ENCODE assay signal across 36 cellular contexts in the genomic region with DNA sequence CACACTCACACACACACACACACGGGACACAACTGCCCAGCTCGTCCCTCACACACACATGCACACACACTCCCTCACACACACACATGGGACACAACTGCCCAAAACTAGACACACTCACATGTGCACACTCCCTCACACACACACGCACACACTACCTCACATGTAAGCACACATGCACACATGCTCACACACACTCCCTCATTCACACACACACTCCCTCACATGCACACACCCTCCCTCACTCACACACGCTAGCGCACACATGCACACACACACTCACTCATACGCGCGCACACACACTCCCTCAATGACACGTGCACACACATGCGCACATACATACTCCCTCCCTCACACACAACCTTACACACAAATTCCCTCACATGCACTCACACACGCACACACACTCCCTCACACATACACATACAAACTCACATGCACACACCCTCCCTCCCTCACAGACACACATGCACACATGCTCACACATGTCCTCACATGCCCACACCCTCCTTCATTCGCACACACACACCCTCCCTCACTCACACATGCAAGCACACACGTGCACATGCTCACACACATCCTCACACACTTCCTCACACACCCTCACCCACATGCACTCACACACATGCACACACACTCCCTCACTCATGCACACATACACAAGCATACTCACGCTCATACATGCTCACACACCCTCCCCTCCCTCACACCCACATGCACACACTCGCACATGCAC. TPM values are rescaled to one million over a fixed set of nuclear protein-coding genes. Genes with fewer than 3 reads are reported as not detected.
DNase-seq lines count a peak whose midpoint lies in the region; ATAC-seq, FAIRE-seq and TF ChIP-seq lines count a peak whose summit lies in the region.
"Had no signal": no experiment of that assay in that cellular context is flagged by ENCODE, and none has a peak within 500 bp of the region (broad histone marks: within the 10 kb centered on the region; RNA-seq: fewer than 3 reads in every experiment).

No MANE protein-coding gene starts in this region.

- peaks cover 67% of the 10 kb centered on the region for H3K4me1 ChIP-seq in BLaER1
- peaks cover 68% of the 10 kb centered on the region for H3K4me1 ChIP-seq in CD8-positive, alpha-beta memory T cell (ENCODE audit: insufficient read depth, low read length)
- peaks cover 15 to 42% of the 10 kb centered on the region in 2 experiments; a peak in 3 of 5 replicates for H3K4me1 ChIP-seq in K562 (replicated peaks in 1 of 2; ENCODE audit: control insufficient read depth in 2 of 2, insufficient read depth in 2 of 2, low read length in 2 of 2)
- H3K4me1 ChIP-seq in naive thymus-derived CD4-positive, alpha-beta T cell (ENCODE audit: control insufficient read depth in 2 of 2, insufficient read depth in 2 of 2, low read length in 2 of 2): peaks cover 60 to 62% of the 10 kb centered on the region in 2 donors
- peaks cover 28% of the 10 kb centered on the region for H3K4me1 ChIP-seq in vagina
- H3K4me1 ChIP-seq: Caco-2, HAP-1, neural progenitor cell, parathyroid adenoma had no signal

- H3K4me3 Mint-ChIP-seq in CD8-positive, alpha-beta memory T cell: no peak overlapping the region
- no peak overlapping the region for H3K4me3 Mint-ChIP-seq in naive thymus-derived CD4-positive, alpha-beta T cell
- H3K4me3 Mint-ChIP-seq: activated CD4-positive, alpha-beta T cell treated with anti-CD3 and anti-CD28 coated beads, Interleukin-2, amount 10 ng/mL, durations not matched to agents 24 days and 14 days; effector memory CD8-positive, alpha-beta T cell; immature natural killer cell; memory B cell; neural progenitor cell; stimulated activated naive CD8-positive, alpha-beta T cell treated with anti-CD3 and anti-CD28 coated beads, Interleukin-15, Interleukin-2, amounts not matched to agents 100 ng/mL and 50 ng/mL, for 24 hours had no signal

- no peaks in the 10 kb centered on the region for H3K9me1 ChIP-seq in K562 (ENCODE audit: control insufficient read depth, insufficient read depth, low read length)

- TF ChIP-seq POLR2A in K562 (conservative IDR thresholded peaks at IDR 0.05) (no peak), vagina (IDR thresholded peaks at IDR 0.05) (no peak)

- TF ChIP-seq RAD21 in K562 (CRISPR knock-in tag; conservative IDR thresholded peaks at IDR 0.05 in 1 of 2, IDR thresholded peaks at IDR 0.05 in 1 of 2): no peak

- BruUV-seq in K562 (replicated peaks; lab: Mats Ljungman, UMichigan): no TSS peak

- H3K4me3 ChIP-seq in BLaER1: no peak overlapping the region
- peak overlapping the region; percentile 34 for H3K4me3 ChIP-seq in CD8-positive, alpha-beta memory T cell (ENCODE audit: low read length)
- H3K4me3 ChIP-seq in K562: no peak overlapping the region
- H3K4me3 ChIP-seq in naive thymus-derived CD4-positive, alpha-beta T cell (ENCODE audit: low read length): peak overlapping the region; percentile 50
- H3K4me3 ChIP-seq in vagina: no peak overlapping the region
- H3K4me3 ChIP-seq: cardiac muscle cell, coronary artery, HAP-1, neural progenitor cell, right atrium auricular region had no signal

- no peaks in the 10 kb centered on the region for H3K36me3 ChIP-seq in BLaER1
- H3K36me3 ChIP-seq in CD8-positive, alpha-beta memory T cell (ENCODE audit: insufficient read depth, low read length): no peaks in the 10 kb centered on the region
- H3K36me3 ChIP-seq in K562 (ENCODE audit: control insufficient read depth, insufficient read depth, low read length): no peaks in the 10 kb centered on the region
- H3K36me3 ChIP-seq in naive thymus-derived CD4-positive, alpha-beta T cell (ENCODE audit: control insufficient read depth in 2 of 3, insufficient read depth in 3 of 3, low read length in 3 of 3): no peaks in the 10 kb centered on the region
- H3K36me3 ChIP-seq in vagina: no peaks in the 10 kb centered on the region
- H3K36me3 ChIP-seq: cardiac muscle cell, HAP-1, neural progenitor cell, Peyer's patch, right atrium auricular region, thoracic aorta had no signal

- no peak for TF ChIP-seq EP300 in K562 (IDR thresholded peaks at IDR 0.05; ENCODE audit: low read length)

- H3K9me3 Mint-ChIP-seq in CD8-positive, alpha-beta memory T cell: no peaks in the 10 kb centered on the region
- H3K9me3 Mint-ChIP-seq in naive thymus-derived CD4-positive, alpha-beta T cell: peaks cover 0 to 3% (median 0%) of the 10 kb centered on the region in 11 donors
- H3K9me3 Mint-ChIP-seq: activated CD4-positive, alpha-beta T cell treated with anti-CD3 and anti-CD28 coated beads, Interleukin-2, amount 10 ng/mL, durations not matched to agents 24 days and 14 days; effector memory CD8-positive, alpha-beta T cell; immature natural killer cell; memory B cell; neural progenitor cell had no signal

- H3K36me3 Mint-ChIP-seq in CD8-positive, alpha-beta memory T cell: no peaks in the 10 kb centered on the region
- peaks cover 0 to 7% (median 0%) of the 10 kb centered on the region in 5 donors for H3K36me3 Mint-ChIP-seq in naive thymus-derived CD4-positive, alpha-beta T cell
- H3K36me3 Mint-ChIP-seq: immature natural killer cell, memory B cell, neural progenitor cell had no signal

- intact Hi-C loops in K562 (cut with micrococcal nuclease): no loop called here
- intact Hi-C loops in naive thymus-derived CD4-positive, alpha-beta T cell (cut with micrococcal nuclease): loop anchor here in 1 of 2 donors (2.0 kb wide), 1 partner anchor 21 kb away; no protein-coding TSS in a partner anchor
- intact Hi-C loops in vagina (cut with DNase I): no loop called here

- peaks cover 2 to 28% (median 26%) of the 10 kb centered on the region in 3 donors for H3K4me1 Mint-ChIP-seq in CD8-positive, alpha-beta memory T cell
- H3K4me1 Mint-ChIP-seq in naive thymus-derived CD4-positive, alpha-beta T cell: peaks cover 22 to 39% (median 32%) of the 10 kb centered on the region in 7 donors

- H3K27ac ChIP-seq in BLaER1 (no peak overlapping the region), K562 (ENCODE audit: extremely low read depth, low read depth, low read length) (no peak overlapping the region), vagina (no peak overlapping the region)
- no peak overlapping the region for H3K27ac ChIP-seq in CD8-positive, alpha-beta memory T cell (ENCODE audit: low read depth, low read length)
- H3K27ac ChIP-seq in naive thymus-derived CD4-positive, alpha-beta T cell (ENCODE audit: low read depth, low read length): peak overlapping the region; percentile 74
- H3K27ac ChIP-seq: coronary artery, neural progenitor cell, parathyroid adenoma, right atrium auricular region, thoracic aorta, VCaP had no signal

- H2AFZ ChIP-seq in K562 (ENCODE audit: low read depth, low read length): no peak overlapping the region
- H2AFZ ChIP-seq: neural progenitor cell, parathyroid adenoma had no signal

- H3K27ac Mint-ChIP-seq in CD8-positive, alpha-beta memory T cell: no peak overlapping the region
- H3K27ac Mint-ChIP-seq in naive thymus-derived CD4-positive, alpha-beta T cell: no peak overlapping the region
- H3K27ac Mint-ChIP-seq: activated CD4-positive, alpha-beta T cell treated with anti-CD3 and anti-CD28 coated beads, Interleukin-2, amount 10 ng/mL, durations not matched to agents 24 days and 14 days; activated naive CD4-positive, alpha-beta T cell treated with anti-CD3 and anti-CD28 coated beads, Interleukin-2, amount 50 U/mL, for 72 hours; activated T-helper 2 cell treated with anti-CD3 and anti-CD28 coated beads, Interferon-gamma antibody, Interleukin-2, Interleukin-4, amounts not matched to agents 10 μg/mL and 5 μg/mL and 100 μg/mL, durations not matched to agents 14 hours and 24 hours and 36 hours; effector memory CD8-positive, alpha-beta T cell; immature natural killer cell; memory B cell; neural progenitor cell; stimulated activated naive CD8-positive, alpha-beta T cell treated with anti-CD3 and anti-CD28 coated beads, Interleukin-15, Interleukin-2, amounts not matched to agents 100 ng/mL and 50 ng/mL, for 24 hours had no signal

- no peak for FAIRE-seq in K562 (lab: Jason Lieb, UNC)

- CTCF ChIA-PET in CD8-positive, alpha-beta memory T cell (lab: Charles Lee): interaction anchor here (1.1 to 2.0 kb wide), 6 partner anchors 10 to 85 kb away, joined by 3 to 8 read pairs (median 6); no protein-coding TSS in a partner anchor
- CTCF ChIA-PET in K562 (lab: Yijun Ruan, JAX; ENCODE audit: low intra/inter-chr PET ratio): no interaction called here
- CTCF ChIA-PET in naive thymus-derived CD4-positive, alpha-beta T cell (lab: Charles Lee): interaction anchor here (2.1 kb wide), 1 partner anchor 11 kb away, joined by 13 read pairs; no protein-coding TSS in a partner anchor

- POLR2A ChIA-PET in CD8-positive, alpha-beta memory T cell (lab: Charles Lee): interaction anchor here (0.8 to 2.1 kb wide), 5 partner anchors 9 to 21 kb away, joined by 3 to 25 read pairs (median 9); a partner anchor contains a TSS
- POLR2A ChIA-PET in K562 (lab: Yijun Ruan, JAX): interaction anchor here (1.7 kb wide), 1 partner anchor 15 kb away, joined by 6 read pairs; no protein-coding TSS in a partner anchor
- POLR2A ChIA-PET in naive thymus-derived CD4-positive, alpha-beta T cell (lab: Charles Lee): interaction anchor here (0.6 to 5.2 kb wide), 21 partner anchors 9 to 85 kb away, joined by 3 to 128 read pairs (median 8); a partner anchor contains a TSS

- WGBS in K562 (ENCODE audit: insufficient coverage, low coverage, missing lambda C conversion rate): 81% methylated on average over 3 of the region's 15 CpGs

- TF ChIP-seq CTCF in K562 (IDR thresholded peaks at IDR 0.05 in 2 of 3, conservative IDR thresholded peaks at IDR 0.05 in 1 of 3; ENCODE audit: insufficient read depth in 2 of 3, low read depth in 1 of 3, low read length in 3 of 3) (no peak), vagina (IDR thresholded peaks at IDR 0.05) (no peak)

- H3K4me2 ChIP-seq in BLaER1 (peak overlapping the region; percentile 89), K562 (ENCODE audit: insufficient read depth, low read length) (0 out of 2 replicates have a peak overlapping the region, but pooled peaks have one; percentile 25)
- H3K4me2 ChIP-seq: neural progenitor cell had no signal

- in situ Hi-C loops in K562 (cut with MboI): no loop called here

- H3K9me3 ChIP-seq in BLaER1: no peaks in the 10 kb centered on the region
- H3K9me3 ChIP-seq in CD8-positive, alpha-beta memory T cell (ENCODE audit: low read length): no peaks in the 10 kb centered on the region
- no peaks in the 10 kb centered on the region for H3K9me3 ChIP-seq in K562 (replicated peaks; ENCODE audit: control insufficient read depth, insufficient read depth, low read depth, low read length)
- H3K9me3 ChIP-seq in naive thymus-derived CD4-positive, alpha-beta T cell (ENCODE audit: control insufficient read depth in 2 of 3, low read length in 3 of 3): no peaks in the 10 kb centered on the region
- H3K9me3 ChIP-seq in vagina: no peaks in the 10 kb centered on the region
- H3K9me3 ChIP-seq: Caco-2, HAP-1, Peyer's patch, right atrium auricular region, thoracic aorta had no signal

- H3K9ac ChIP-seq in BLaER1 (no peak overlapping the region), K562 (ENCODE audit: insufficient read depth in 1 of 2, low read depth in 2 of 2, low read length in 2 of 2) (no peak overlapping the region)
- H3K9ac ChIP-seq: neural progenitor cell, parathyroid adenoma had no signal

- no peaks in the 10 kb centered on the region for H3K27me3 ChIP-seq in BLaER1
- H3K27me3 ChIP-seq in CD8-positive, alpha-beta memory T cell (ENCODE audit: insufficient read depth, low read length, poor library complexity, severe bottlenecking): no peaks in the 10 kb centered on the region
- H3K27me3 ChIP-seq in K562 (ENCODE audit: control insufficient read depth in 2 of 2, insufficient read depth in 2 of 2, low read length in 2 of 2): no peaks in the 10 kb centered on the region
- no peaks in the 10 kb centered on the region for H3K27me3 ChIP-seq in naive thymus-derived CD4-positive, alpha-beta T cell (ENCODE audit: control insufficient read depth in 2 of 2, insufficient read depth in 2 of 2, low read length in 2 of 2)
- H3K27me3 ChIP-seq in vagina: no peaks in the 10 kb centered on the region
- H3K27me3 ChIP-seq: cardiac muscle cell, neural progenitor cell, Peyer's patch, right atrium auricular region had no signal

- H4K20me1 ChIP-seq in BLaER1 (0 out of 2 replicates have a peak, but pooled peaks cover 6% of the 10 kb centered on the region), K562 (replicated peaks; ENCODE audit: control insufficient read depth, insufficient read depth, low read length) (no peaks in the 10 kb centered on the region)

- no peak for DNase-seq in CD8-positive, alpha-beta memory T cell
- DNase-seq in K562 (ENCODE audit: extremely low read depth in 1 of 4, low spot score in 3 of 4) (no peak), vagina (ENCODE audit: extremely low spot score in 2 of 2) (no peak), cerebellar cortex (ENCODE audit: low spot score) (no peak), anterior cingulate cortex (lab: John Stamatoyannopoulos, UW) (no peak)
- no peak for DNase-seq in naive thymus-derived CD4-positive, alpha-beta T cell
- DNase-seq: activated CD8-positive, alpha-beta memory T cell treated with anti-CD3 and anti-CD28 coated beads for 24 hours; activated T-cell treated with anti-CD3 and anti-CD28 coated beads for 4 hours; Caco-2; GDM1; hypothalamus; Kasumi-1; NCI-H1436 treated with DMSO at 0.1 percent for 48 hours; NCI-H2081 treated with DMSO at 0.1 percent for 48 hours; NCI-H2227 treated with DMSO at 0.1 percent for 48 hours had no signal

- H3K79me2 ChIP-seq in K562 (ENCODE audit: control insufficient read depth, insufficient read depth, low read length): no peaks in the 10 kb centered on the region
- H3K79me2 ChIP-seq: parathyroid adenoma had no signal

- no peaks in the 10 kb centered on the region for H3K27me3 Mint-ChIP-seq in CD8-positive, alpha-beta memory T cell
- H3K27me3 Mint-ChIP-seq in naive thymus-derived CD4-positive, alpha-beta T cell: peaks cover 0 to 8% (median 0%) of the 10 kb centered on the region in 5 donors
- H3K27me3 Mint-ChIP-seq: effector memory CD8-positive, alpha-beta T cell; memory B cell; stimulated activated naive CD8-positive, alpha-beta T cell treated with anti-CD3 and anti-CD28 coated beads, Interleukin-15, Interleukin-2, amounts not matched to agents 100 ng/mL and 50 ng/mL, for 24 hours had no signal

- ATAC-seq in K562 (no peak), GM21447 (IDR thresholded peaks at IDR 0.05; ENCODE audit: unreplicated experiment) (no peak)
- no peak for ATAC-seq in naive thymus-derived CD4-positive, alpha-beta T cell

RNA-seq across cellular contexts. Expression of a gene that starts 9.0 kb away (rescaled TPM):
- 10 to 100 TPM; 26.4 to 27.1 TPM for total RNA-seq in CD8-positive, alpha-beta memory T cell
- polyA plus RNA-seq in CD8-positive, alpha-beta memory T cell: 123 TPM
- 25.3 and 38.4 TPM in 2 replicates for total RNA-seq in K562 (2011; cell fraction: chromatin; rRNA removed; ENCODE audit: low replicate concordance)
- 14.7 and 16.1 TPM in 2 replicates for total RNA-seq in K562 (2011; cell fraction: nucleolus; rRNA removed)
- 13.4 and 15.3 TPM in 2 replicates for total RNA-seq in K562 (2011; cell fraction: nucleoplasm; rRNA removed)
- total RNA-seq in K562 (2014; rRNA removed) (15.3 and 17.8 TPM in 2 replicates), K562 (2014; rRNA removed; fragmentation: Illumina TruSeq; extraction: Trizol) (9.6 and 10.7 TPM in 2 replicates), K562 (2015; rRNA removed; fragmentation: Illumina TruSeq; extraction: Trizol) (12.9 and 13.7 TPM in 2 replicates), K562 (2021) (21.4 and 25.3 TPM in 2 replicates), vagina (19.6 TPM)
- polyA plus RNA-seq in K562 (2011; rRNA removed) (14.1 and 14.4 TPM in 2 replicates), K562 (2014; fragmentation: Illumina TruSeq; extraction: Trizol) (17.3 and 19.7 TPM in 2 replicates), K562 (2014; fragmentation: Nextera tagmentation; extraction: Ambion mirVana) (1 to 10 TPM in 1 of 2 experiments, under 1 TPM in 1; 0.72 to 1.2 TPM), K562 (2014; rRNA removed) (19.1 and 21.9 TPM in 2 replicates)
- 14.1 and 18.5 TPM in 2 replicates for polyA plus RNA-seq in K562 (2011; cell fraction: cytosol; rRNA removed)
- 16.6 and 21.7 TPM in 2 replicates for polyA plus RNA-seq in K562 (2011; cell fraction: nucleus; rRNA removed)
- 17.5 and 23.4 TPM in 2 replicates for polyA plus RNA-seq in K562 (2012)
- 10.5 and 13.0 TPM in 2 replicates for polyA minus RNA-seq in K562 (2011; rRNA and poly(A)+ RNA removed)
- 10.9 and 12.9 TPM in 2 replicates for polyA minus RNA-seq in K562 (2011; cell fraction: cytosol; rRNA and poly(A)+ RNA removed)
- polyA minus RNA-seq in K562 (2011; cell fraction: nucleus; rRNA and poly(A)+ RNA removed): 6.3 and 8.4 TPM in 2 replicates
- 100 to 1,000 TPM; 110 to 227 (median 199) TPM for total RNA-seq in naive thymus-derived CD4-positive, alpha-beta T cell
- polyA plus RNA-seq in naive thymus-derived CD4-positive, alpha-beta T cell: 100 to 1,000 TPM; 109 to 195 TPM

RNA-seq across cellular contexts. Expression of a gene that starts 37.6 kb away (rescaled TPM):
- not detected for total RNA-seq in CD8-positive, alpha-beta memory T cell
- 0.31 TPM for polyA plus RNA-seq in CD8-positive, alpha-beta memory T cell
- total RNA-seq in K562 (2011; cell fraction: chromatin; rRNA removed; ENCODE audit: low replicate concordance): not detected in 2 replicates
- not detected in 2 replicates for total RNA-seq in K562 (2011; cell fraction: nucleolus; rRNA removed)
- total RNA-seq in K562 (2011; cell fraction: nucleoplasm; rRNA removed): not detected in 2 replicates
- total RNA-seq in K562 (2014; rRNA removed) (not detected in 2 replicates), K562 (2014; rRNA removed; fragmentation: Illumina TruSeq; extraction: Trizol) (not detected in 2 replicates), K562 (2015; rRNA removed; fragmentation: Illumina TruSeq; extraction: Trizol) (not detected in 2 replicates), K562 (2021) (not detected in 2 replicates), vagina (not detected)
- polyA plus RNA-seq in K562 (2011; rRNA removed) (not detected in 2 replicates), K562 (2014; fragmentation: Illumina TruSeq; extraction: Trizol) (not detected in 2 replicates), K562 (2014; fragmentation: Nextera tagmentation; extraction: Ambion mirVana) (not detected), K562 (2014; rRNA removed) (not detected in 2 replicates)
- polyA plus RNA-seq in K562 (2011; cell fraction: cytosol; rRNA removed): not detected in 2 replicates
- not detected in 2 replicates for polyA plus RNA-seq in K562 (2011; cell fraction: nucleus; rRNA removed)
- 0.07 and 0.40 TPM in 2 replicates for polyA plus RNA-seq in K562 (2012)
- not detected in 2 replicates for polyA minus RNA-seq in K562 (2011; rRNA and poly(A)+ RNA removed)
- not detected in 2 replicates for polyA minus RNA-seq in K562 (2011; cell fraction: cytosol; rRNA and poly(A)+ RNA removed)
- polyA minus RNA-seq in K562 (2011; cell fraction: nucleus; rRNA and poly(A)+ RNA removed): not detected in 2 replicates
- 1 to 10 TPM in 1 of 5 experiments, under 1 TPM in 1, not detected in 3; 0.27 to 1.1 TPM for total RNA-seq in naive thymus-derived CD4-positive, alpha-beta T cell
- polyA plus RNA-seq in naive thymus-derived CD4-positive, alpha-beta T cell: under 1 TPM in 1 of 2 donors, not detected in 1; 0.33 TPM
- total RNA-seq: activated CD4-positive, alpha-beta T cell treated with anti-CD3 and anti-CD28 coated beads, Interleukin-2, amount 10 ng/mL, durations not matched to agents 24 days and 14 days; activated naive CD4-positive, alpha-beta T cell treated with anti-CD3 and anti-CD28 coated beads, Interleukin-2, amount 50 U/mL, for 72 hours; activated T-helper 2 cell treated with anti-CD3 and anti-CD28 coated beads, Interferon-gamma antibody, Interleukin-2, Interleukin-4, amounts not matched to agents 10 μg/mL and 5 μg/mL and 100 μg/mL, durations not matched to agents 14 hours and 24 hours and 36 hours; aorta; Caco-2; cardiac muscle cell; epithelial cell of proximal tubule; glomerular endothelial cell; Peyer's patch; right atrium auricular region; thoracic aorta had no signal
- polyA plus RNA-seq: aorta, cardiac muscle cell had no signal

Comparison
In these comparisons a context has a peak if more than half of its experiments do, and no peak if none do; other contexts are left out.
1. H3K4me3 ChIP-seq: peak in CD8-positive, alpha-beta memory T cell (single experiment) and naive thymus-derived CD4-positive, alpha-beta T cell (single experiment); none in BLaER1 (single experiment), K562 (single experiment) and vagina (0 of 2).